Comparison of ENCODE assay signal across 8 cellular contexts in the genomic region with DNA sequence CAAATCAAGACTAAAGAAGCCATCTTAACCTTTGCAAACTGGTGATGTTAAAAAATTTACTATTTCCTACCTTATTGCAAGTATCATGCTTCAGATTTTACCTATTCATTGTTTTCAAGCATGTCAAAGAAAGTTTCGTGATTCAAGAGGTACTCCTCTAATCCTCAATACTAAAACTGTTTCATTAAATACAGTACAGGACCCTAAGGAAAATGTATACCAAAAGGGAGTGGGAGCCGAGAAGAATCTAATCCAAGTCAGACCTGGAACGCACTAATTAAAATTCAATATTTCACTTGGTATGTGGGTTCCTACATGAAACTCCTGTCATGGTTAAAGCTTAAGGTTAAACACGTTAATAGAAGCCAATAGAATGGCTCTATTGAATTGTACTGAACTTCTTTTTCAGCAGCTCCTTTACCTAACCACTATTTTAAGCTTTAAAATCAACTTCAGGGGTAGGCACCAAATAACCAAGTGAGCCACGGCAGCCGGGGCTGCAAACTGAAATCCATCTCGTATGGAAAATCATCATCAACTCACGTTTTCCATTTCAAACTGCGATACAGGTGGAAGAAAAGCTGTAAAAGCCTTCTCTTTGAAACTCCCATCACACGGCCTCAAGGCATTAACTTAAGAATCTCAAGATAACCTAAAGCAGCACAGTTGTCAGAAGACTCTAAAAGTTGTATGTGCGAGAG.
DNase-seq lines count a peak whose midpoint lies in the region; ATAC-seq and TF ChIP-seq lines count a peak whose summit lies in the region.

No MANE protein-coding gene starts in this region.

- peak in 2 of 3 experiments; percentile 25 to 64 for DNase-seq in NCI-H1417 (lab: John Stamatoyannopoulos, UW)
- no peak for DNase-seq in NCI-H1417 treated with DMSO at 0.1 percent for 48 hours (lab: John Stamatoyannopoulos, UW)
- DNase-seq in RWPE2 (ENCODE audit: low spot score): no peak
- DNase-seq in cardiac fibroblast (ENCODE audit: low read depth in 2 of 2): peak in 1 of 2 donors; percentile 33
- DNase-seq in transverse colon: no peak
- no peak for DNase-seq in Ammon's horn (ENCODE audit: low spot score)
- no peak for DNase-seq in hepatic stellate cell (ENCODE audit: low spot score)

- intact Hi-C loops in transverse colon (cut with DNase I; ENCODE audit: low total_unique reads): loop anchor here (10.0 kb wide), 1 partner anchor 184 kb away; no protein-coding TSS in a partner anchor

- no peaks in the 10 kb centered on the region for H3K27me3 ChIP-seq in RWPE2 (ENCODE audit: insufficient read depth, poor library complexity, severe bottlenecking)
- H3K27me3 ChIP-seq in transverse colon: no peaks in the 10 kb centered on the region

- peak overlapping the region; percentile 62 for H3K27ac ChIP-seq in RWPE2 (ENCODE audit: poor library complexity, severe bottlenecking)
- peak overlapping the region; percentile 90 for H3K27ac ChIP-seq in mesodermal cell (ENCODE audit: low read depth, low read length, severe bottlenecking)
- H3K27ac ChIP-seq in transverse colon: peak overlapping the region; percentile 91 to 92 (median 92)

- TF ChIP-seq EP300 in transverse colon (IDR thresholded peaks at IDR 0.05; ENCODE audit: low read depth): no peak

- no peak for TF ChIP-seq POLR2A in transverse colon (IDR thresholded peaks at IDR 0.05)

- H3K36me3 ChIP-seq in RWPE2 (ENCODE audit: low read depth): no peaks in the 10 kb centered on the region
- H3K36me3 ChIP-seq in mesodermal cell (ENCODE audit: control insufficient read depth, insufficient read depth, low read length): no peaks in the 10 kb centered on the region
- H3K36me3 ChIP-seq in transverse colon: no peaks in the 10 kb centered on the region

- H3K4me1 ChIP-seq in RWPE2 (ENCODE audit: insufficient read depth, poor library complexity, severe bottlenecking) (peaks cover 5% of the 10 kb centered on the region), mesodermal cell (ENCODE audit: control insufficient read depth, insufficient read depth, low read length, poor library complexity, severe bottlenecking) (peaks cover 8% of the 10 kb centered on the region), transverse colon (peaks cover 0 to 19% (median 9%) of the 10 kb centered on the region in 4 donors)

- in situ Hi-C loops in transverse colon (cut with MboI; ENCODE audit: low pct_ligation_motif_present in 1 of 4, low pct_unique_long_range_greater_than_20kb in 1 of 4, low sequenced_read_pairs in 3 of 4): no loop called here

- 0 to 24% methylated on average over 1 to 5 of the region's 11 CpGs for WGBS in mesodermal cell (ENCODE audit: insufficient coverage in 2 of 2), 2 experiments
- WGBS in transverse colon (ENCODE audit: low coverage in 1 of 2), 2 donors: 7 to 11% methylated on average over 9 to 11 of the region's 11 CpGs

- H3K4me3 ChIP-seq in RWPE2 (ENCODE audit: severe bottlenecking) (peak overlapping the region; percentile 84), cardiac fibroblast (replicated peaks in 1 of 2; ENCODE audit: low read depth in 2 of 2, low read length in 2 of 2) (peak overlapping the region; percentile 74 to 76), mesodermal cell (ENCODE audit: extremely low read depth, insufficient read depth, low read length, poor library complexity, severe bottlenecking) (peak overlapping the region; percentile 61), transverse colon (peak overlapping the region; percentile 33 to 84 (median 78))

- TF ChIP-seq CTCF in RWPE2 (IDR thresholded peaks at IDR 0.05; ENCODE audit: poor library complexity, severe bottlenecking) (no peak), cardiac fibroblast (IDR thresholded peaks at IDR 0.05; ENCODE audit: low read depth, low read length) (no peak), transverse colon (IDR thresholded peaks at IDR 0.05) (no peak)

- H3K9me3 ChIP-seq in RWPE2 (ENCODE audit: severe bottlenecking) (no peaks in the 10 kb centered on the region), mesodermal cell (ENCODE audit: control insufficient read depth, low read length) (no peaks in the 10 kb centered on the region), transverse colon (no peaks in the 10 kb centered on the region)

- no peak for ATAC-seq in RWPE2 (ENCODE audit: low read depth)

Comparison
In these comparisons a context has a peak if more than half of its experiments do, and no peak if none do; other contexts are left out.
1. DNase-seq: peak in NCI-H1417 (2 of 3); none in NCI-H1417 treated with DMSO at 0.1 percent for 48 hours (single experiment), RWPE2 (single experiment), transverse colon (single experiment), Ammon's horn (single experiment) and hepatic stellate cell (single experiment).
2. Peak in every context shown above with its lines, with median percentiles within 50 percentile points of each other: H3K27ac ChIP-seq and H3K4me3 ChIP-seq.